ENCODE assay signal across 10 cellular contexts in the genomic region with DNA sequence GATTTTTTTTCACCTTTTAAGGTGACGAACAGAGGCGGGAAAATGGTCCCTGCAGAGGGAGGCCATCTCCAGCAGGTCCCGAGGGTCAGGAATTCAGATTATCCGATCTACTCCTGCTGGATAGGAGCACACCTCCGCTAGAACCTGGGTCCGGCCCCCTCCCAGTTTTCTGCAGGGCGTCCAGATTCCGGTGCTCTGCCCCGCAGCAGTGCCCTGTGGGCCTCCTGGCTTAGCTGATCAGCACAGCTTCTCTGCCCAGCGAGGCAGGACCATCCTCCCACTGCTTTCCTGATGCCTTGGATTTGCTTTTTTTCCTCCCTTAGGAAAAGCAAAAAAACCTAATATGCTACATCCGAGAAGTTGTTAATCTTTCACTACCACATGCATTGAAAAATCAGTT. TPM values are rescaled to one million over a fixed set of nuclear protein-coding genes. Genes with fewer than 3 reads are reported as not detected.
DNase-seq lines count a peak whose midpoint lies in the region; ATAC-seq and TF ChIP-seq lines count a peak whose summit lies in the region.
"Had no signal": no experiment of that assay in that cellular context is flagged by ENCODE, and none has a peak within 500 bp of the region (broad histone marks: within the 10 kb centered on the region; RNA-seq: fewer than 3 reads in every experiment).

No MANE protein-coding gene starts in this region.

- H3K27me3 ChIP-seq in mesenchymal stem cell (ENCODE audit: control insufficient read depth in 1 of 2, insufficient read depth in 1 of 2, low read length in 2 of 2) (peaks cover 0 to 2% of the 10 kb centered on the region in 2 experiments), aorta (ENCODE audit: control insufficient read depth in 1 of 2, insufficient read depth in 2 of 2, low read length in 1 of 2) (no peaks in the 10 kb centered on the region), body of pancreas (no peaks in the 10 kb centered on the region)

- no peak overlapping the region for H3K9ac ChIP-seq in mesenchymal stem cell (ENCODE audit: low read length)
- H3K9ac ChIP-seq: parathyroid adenoma had no signal

- H3K27ac ChIP-seq in mesenchymal stem cell (ENCODE audit: low read length, poor library complexity, severe bottlenecking) (no peak overlapping the region), aorta (ENCODE audit: low read depth in 1 of 2, low read length in 2 of 2) (no peak overlapping the region), body of pancreas (no peak overlapping the region)
- H3K27ac ChIP-seq: parathyroid adenoma had no signal

- H3K27me3 Mint-ChIP-seq in stimulated activated naive CD8-positive, alpha-beta T cell treated with anti-CD3 and anti-CD28 coated beads, Interleukin-15, Interleukin-2, amounts not matched to agents 100 ng/mL and 50 ng/mL, for 24 hours, result peaks cover 4% of the 10 kb centered on the region
- no peaks in the 10 kb centered on the region for H3K27me3 Mint-ChIP-seq in activated naive CD8-positive, alpha-beta T cell

- intact Hi-C loops in aorta (cut with DNase I) (loop anchor here (5.0 to 10.0 kb wide), 3 partner anchors 65 to 240 kb away; no protein-coding TSS in a partner anchor), body of pancreas (cut with DNase I) (no loop called here)

- H3K4me3 ChIP-seq in mesenchymal stem cell (ENCODE audit: insufficient read depth in 1 of 2, low read depth in 1 of 2, low read length in 2 of 2) (peak overlapping the region in 1 of 2 experiments; percentile 28), aorta (ENCODE audit: low read length in 2 of 2) (peak overlapping the region; percentile 43 to 99), body of pancreas (no peak overlapping the region)

- peak overlapping the region in 1 of 2 experiments; percentile 57 for H3K18ac ChIP-seq in mesenchymal stem cell (ENCODE audit: low read depth in 1 of 2, low read length in 2 of 2)

- H4K91ac ChIP-seq in mesenchymal stem cell (ENCODE audit: low read length), result no peak overlapping the region

- H3K79me1 ChIP-seq in mesenchymal stem cell (replicated peaks; ENCODE audit: low read length, poor library complexity, severe bottlenecking), result no peaks in the 10 kb centered on the region

- H3K36me3 Mint-ChIP-seq in stimulated activated naive CD8-positive, alpha-beta T cell treated with anti-CD3 and anti-CD28 coated beads, Interleukin-15, Interleukin-2, amounts not matched to agents 100 ng/mL and 50 ng/mL, for 24 hours (ENCODE audit: low read depth), result peaks cover 29% of the 10 kb centered on the region
- peaks cover 2% of the 10 kb centered on the region for H3K36me3 Mint-ChIP-seq in activated naive CD8-positive, alpha-beta T cell

- no peak for DNase-seq in stimulated activated naive CD8-positive, alpha-beta T cell treated with anti-CD3 and anti-CD28 coated beads, Interleukin-15, Interleukin-2, amounts not matched to agents 100 U/mL and 50 U/mL, for 24 hours
- no peak for DNase-seq in mesenchymal stem cell
- DNase-seq in aorta, result no peak
- no peak for DNase-seq in AG08396 (ENCODE audit: low spot score)
- no peak for DNase-seq in body of pancreas
- no peak for DNase-seq in NCI-H1436 treated with DMSO at 0.1 percent for 48 hours (lab: John Stamatoyannopoulos, UW)
- DNase-seq: C1 segment of cervical spinal cord had no signal

- no peak for TF ChIP-seq CTCF in body of pancreas (IDR thresholded peaks at IDR 0.05)

- no peaks in the 10 kb centered on the region for H3K9me3 ChIP-seq in mesenchymal stem cell (ENCODE audit: control insufficient read depth, low read length)
- no peaks in the 10 kb centered on the region for H3K9me3 ChIP-seq in aorta (ENCODE audit: control insufficient read depth, low read length)
- H3K9me3 ChIP-seq in body of pancreas, result no peaks in the 10 kb centered on the region

- no peak overlapping the region for H3K23ac ChIP-seq in mesenchymal stem cell (ENCODE audit: low read length in 2 of 2)

- no peak overlapping the region for H3K4ac ChIP-seq in mesenchymal stem cell (ENCODE audit: low read depth in 1 of 2, low read length in 2 of 2)

- H3K36me3 ChIP-seq in mesenchymal stem cell (ENCODE audit: control insufficient read depth in 1 of 2, insufficient read depth in 2 of 2, low read depth in 1 of 2, low read length in 2 of 2), result no peaks in the 10 kb centered on the region
- no peaks in the 10 kb centered on the region for H3K36me3 ChIP-seq in aorta (ENCODE audit: control insufficient read depth in 1 of 2, insufficient read depth in 2 of 2, low read length in 1 of 2)
- H3K36me3 ChIP-seq in body of pancreas (replicated peaks in 1 of 2; ENCODE audit: insufficient read depth in 1 of 2, low read depth in 2 of 2), result no peaks in the 10 kb centered on the region

- H3K27ac Mint-ChIP-seq in stimulated activated naive CD8-positive, alpha-beta T cell treated with anti-CD3 and anti-CD28 coated beads, Interleukin-15, Interleukin-2, amounts not matched to agents 100 ng/mL and 50 ng/mL, for 24 hours, result no peak overlapping the region
- no peak overlapping the region for H3K27ac Mint-ChIP-seq in activated naive CD8-positive, alpha-beta T cell

- H2AFZ ChIP-seq in mesenchymal stem cell (ENCODE audit: low read depth, low read length), result no peak overlapping the region
- H2AFZ ChIP-seq: parathyroid adenoma had no signal

- H3K9me3 Mint-ChIP-seq in stimulated activated naive CD8-positive, alpha-beta T cell treated with anti-CD3 and anti-CD28 coated beads, Interleukin-15, Interleukin-2, amounts not matched to agents 100 ng/mL and 50 ng/mL, for 24 hours, result no peaks in the 10 kb centered on the region
- H3K9me3 Mint-ChIP-seq in activated naive CD8-positive, alpha-beta T cell (ENCODE audit: low read depth), result no peaks in the 10 kb centered on the region

- H2BK15ac ChIP-seq in mesenchymal stem cell (ENCODE audit: low read depth, poor library complexity, severe bottlenecking), result no peak overlapping the region

- peak overlapping the region; percentile 88 for H3K4me3 Mint-ChIP-seq in stimulated activated naive CD8-positive, alpha-beta T cell treated with anti-CD3 and anti-CD28 coated beads, Interleukin-15, Interleukin-2, amounts not matched to agents 100 ng/mL and 50 ng/mL, for 24 hours
- H3K4me3 Mint-ChIP-seq in activated naive CD8-positive, alpha-beta T cell, result peak overlapping the region; percentile 92

- ATAC-seq in stimulated activated naive CD8-positive, alpha-beta T cell treated with anti-CD3 and anti-CD28 coated beads, Interleukin-15, Interleukin-2, amounts not matched to agents 100 U/mL and 50 U/mL, for 24 hours, result no peak
- ATAC-seq in aorta (ENCODE audit: low FRiP score) (no peak), body of pancreas (no peak)

- TF ChIP-seq POLR2A in body of pancreas (IDR thresholded peaks at IDR 0.05), result no peak

- no peak overlapping the region for H4K8ac ChIP-seq in mesenchymal stem cell (ENCODE audit: low read length)

- H2BK5ac ChIP-seq in mesenchymal stem cell (ENCODE audit: low read depth, low read length, poor library complexity, severe bottlenecking), result no peak overlapping the region

- WGBS in mesenchymal stem cell, result 6% methylated on average over 10 of the region's 11 CpGs
- WGBS in aorta, 2 donors, result 13 to 26% methylated on average over 11 of the region's 11 CpGs
- WGBS in body of pancreas, 2 donors, result 61 to 78% methylated on average over 11 of the region's 11 CpGs

- no peak overlapping the region for H3K14ac ChIP-seq in mesenchymal stem cell (ENCODE audit: low read length in 2 of 2)

- H2AK5ac ChIP-seq in mesenchymal stem cell (ENCODE audit: low read length, severe bottlenecking), result no peak overlapping the region

- peak overlapping the region; percentile 42 for H3K4me2 ChIP-seq in mesenchymal stem cell (ENCODE audit: low read length, poor library complexity, severe bottlenecking)

- H3K4me1 Mint-ChIP-seq in stimulated activated naive CD8-positive, alpha-beta T cell treated with anti-CD3 and anti-CD28 coated beads, Interleukin-15, Interleukin-2, amounts not matched to agents 100 ng/mL and 50 ng/mL, for 24 hours (ENCODE audit: low read depth), result peaks cover 47% of the 10 kb centered on the region
- H3K4me1 Mint-ChIP-seq in activated naive CD8-positive, alpha-beta T cell (ENCODE audit: low read depth), result peaks cover 40% of the 10 kb centered on the region

- H2BK120ac ChIP-seq in mesenchymal stem cell (ENCODE audit: low read depth, low read length), result no peak overlapping the region

- peaks cover 10% of the 10 kb centered on the region for H3K4me1 ChIP-seq in mesenchymal stem cell (ENCODE audit: control insufficient read depth, insufficient read depth, low read depth, low read length)
- no peaks in the 10 kb centered on the region for H3K4me1 ChIP-seq in aorta (ENCODE audit: control insufficient read depth in 1 of 2, insufficient read depth in 2 of 2, low read length in 2 of 2)
- H3K4me1 ChIP-seq in body of pancreas, result peaks cover 40% of the 10 kb centered on the region

- no peak overlapping the region for H2BK12ac ChIP-seq in mesenchymal stem cell (ENCODE audit: low read length in 2 of 2)

RNA-seq across cellular contexts. Expression of a gene that starts 2.3 kb away (rescaled TPM):
- polyA plus RNA-seq in mesenchymal stem cell (2013, experiment 1 of 2), result 28.2 TPM
- polyA plus RNA-seq in mesenchymal stem cell (2013, experiment 2 of 2), result 28.2 TPM
- total RNA-seq in aorta (10 to 100 TPM; 42.1 to 81.2 TPM), body of pancreas (10 to 100 TPM in 1 of 2 donors, 1 to 10 TPM in 1; 7.9 to 16.3 TPM)
- 10 to 100 TPM in 1 of 2 donors, 1 to 10 TPM in 1; 8.9 to 13.0 TPM for polyA plus RNA-seq in aorta

Comparison
In these comparisons a context has a peak if more than half of its experiments do, and no peak if none do; other contexts are left out.
1. H3K4me3 ChIP-seq: peak in aorta (2 of 2); none in body of pancreas (0 of 2).